19 cellular contexts compared by ENCODE assay signal in genomic region chr1:182157187-182157586, GRCh38.
A peak's percentile ranks its signal among the peaks of the same experiment; 100 is the strongest.
DNase-seq lines count a peak whose midpoint lies in the region; ATAC-seq, FAIRE-seq and TF ChIP-seq lines count a peak whose summit lies in the region.
"Had no signal": no experiment of that assay in that cellular context is flagged by ENCODE, and none has a peak within 500 bp of the region (broad histone marks: within the 10 kb centered on the region; RNA-seq: fewer than 3 reads in every experiment).

No MANE protein-coding gene starts in this region.

- no peak for TF ChIP-seq EP300 in K562 (IDR thresholded peaks at IDR 0.05; ENCODE audit: low read length)

- intact Hi-C loops in K562 (cut with micrococcal nuclease), result no loop called here

- ATAC-seq in K562 (no peak), GM21619 (IDR thresholded peaks at IDR 0.05; ENCODE audit: unreplicated experiment) (no peak)
- ATAC-seq: A549; CD8-positive, alpha-beta T cell; GM12878 had no signal

- H3K9me1 ChIP-seq in K562 (ENCODE audit: control insufficient read depth, insufficient read depth, low read length), result no peaks in the 10 kb centered on the region

- no TSS peak for BruUV-seq in K562 (replicated peaks; lab: Mats Ljungman, UMichigan)

- CTCF ChIA-PET in K562 (lab: Yijun Ruan, JAX; ENCODE audit: low intra/inter-chr PET ratio), result no interaction called here

- TF ChIP-seq RAD21 in K562 (CRISPR knock-in tag; conservative IDR thresholded peaks at IDR 0.05 in 1 of 2, IDR thresholded peaks at IDR 0.05 in 1 of 2), result no peak

- no peaks in the 10 kb centered on the region for H3K27me3 ChIP-seq in K562 (ENCODE audit: control insufficient read depth in 2 of 2, insufficient read depth in 2 of 2, low read length in 2 of 2)
- H3K27me3 ChIP-seq in effector memory CD4-positive, alpha-beta T cell (replicated peaks; ENCODE audit: control insufficient read depth, insufficient read depth, low read length, poor library complexity, severe bottlenecking), result no peaks in the 10 kb centered on the region
- H3K27me3 ChIP-seq: BLaER1 treated with 17β-estradiol and CSF1 and Interleukin-3, amounts not matched to agents 10 nM and 100 nM had no signal

- no peak for TF ChIP-seq CTCF in K562 (IDR thresholded peaks at IDR 0.05 in 2 of 3, conservative IDR thresholded peaks at IDR 0.05 in 1 of 3; ENCODE audit: insufficient read depth in 2 of 3, low read depth in 1 of 3, low read length in 3 of 3)

- 0 out of 2 replicates have a peak, but pooled peaks cover 4% of the 10 kb centered on the region for H3K9me3 ChIP-seq in K562 (replicated peaks; ENCODE audit: control insufficient read depth, insufficient read depth, low read depth, low read length)
- H3K9me3 ChIP-seq in effector memory CD4-positive, alpha-beta T cell (ENCODE audit: control insufficient read depth, low read length), result no peaks in the 10 kb centered on the region

- no peaks in the 10 kb centered on the region for H4K20me1 ChIP-seq in K562 (replicated peaks; ENCODE audit: control insufficient read depth, insufficient read depth, low read length)
- H4K20me1 ChIP-seq: BLaER1 treated with 17β-estradiol and CSF1 and Interleukin-3, amounts not matched to agents 10 nM and 100 nM had no signal

- TF ChIP-seq POLR2A in K562 (conservative IDR thresholded peaks at IDR 0.05), result no peak

- no peak overlapping the region for H3K9ac ChIP-seq in K562 (ENCODE audit: insufficient read depth in 1 of 2, low read depth in 2 of 2, low read length in 2 of 2)
- H3K9ac ChIP-seq: BLaER1 treated with 17β-estradiol and CSF1 and Interleukin-3, amounts not matched to agents 10 nM and 100 nM had no signal

- no peak overlapping the region for H3K4me2 ChIP-seq in K562 (ENCODE audit: insufficient read depth, low read length)
- H3K4me2 ChIP-seq: A549; BLaER1 treated with 17β-estradiol and CSF1 and Interleukin-3, amounts not matched to agents 10 nM and 100 nM had no signal

- 23% methylated on average over 2 of the region's 2 CpGs for WGBS in K562 (ENCODE audit: insufficient coverage, low coverage, missing lambda C conversion rate)

- FAIRE-seq in G401.6 (lab: Jason Lieb, UNC), result peak; percentile 40
- FAIRE-seq in K562 (lab: Jason Lieb, UNC), result no peak
- FAIRE-seq: A549, GM12878, GM12892, GM18507 had no signal

- no peak overlapping the region for H2AFZ ChIP-seq in K562 (ENCODE audit: low read depth, low read length)

- DNase-seq in K562 (ENCODE audit: extremely low read depth in 1 of 4, low spot score in 3 of 4) (no peak), anterior cingulate cortex (lab: John Stamatoyannopoulos, UW) (no peak)
- DNase-seq in effector memory CD4-positive, alpha-beta T cell, result no peak
- DNase-seq: 8988T; AML-193; Caco-2; Calu3; CD4-positive, alpha-beta T cell; CD8-positive, alpha-beta T cell; DMS79 treated with DMSO at 0.1 percent for 48 hours; GDM1 had no signal

- no peak overlapping the region for H3K4me3 ChIP-seq in K562
- H3K4me3 ChIP-seq in effector memory CD4-positive, alpha-beta T cell (ENCODE audit: insufficient read depth, low read depth, low read length, poor library complexity, severe bottlenecking), result no peak overlapping the region
- H3K4me3 ChIP-seq: A549; BLaER1 treated with 17β-estradiol and CSF1 and Interleukin-3, amounts not matched to agents 10 nM and 100 nM; GM12878 had no signal

- no peaks in the 10 kb centered on the region for H3K79me2 ChIP-seq in K562 (ENCODE audit: control insufficient read depth, insufficient read depth, low read length)

- H3K36me3 ChIP-seq in K562 (ENCODE audit: control insufficient read depth, insufficient read depth, low read length), result no peaks in the 10 kb centered on the region
- H3K36me3 ChIP-seq in effector memory CD4-positive, alpha-beta T cell (ENCODE audit: control insufficient read depth, insufficient read depth, low read length), result no peaks in the 10 kb centered on the region
- H3K36me3 ChIP-seq: BLaER1 treated with 17β-estradiol and CSF1 and Interleukin-3, amounts not matched to agents 10 nM and 100 nM had no signal

- H3K4me1 ChIP-seq in K562 (replicated peaks in 1 of 2; ENCODE audit: control insufficient read depth in 2 of 2, insufficient read depth in 2 of 2, low read length in 2 of 2), result no peaks in the 10 kb centered on the region
- no peaks in the 10 kb centered on the region for H3K4me1 ChIP-seq in effector memory CD4-positive, alpha-beta T cell (ENCODE audit: control insufficient read depth, insufficient read depth, low read length, poor library complexity, severe bottlenecking)
- H3K4me1 ChIP-seq: A549, Caco-2 had no signal

- no peak overlapping the region for H3K27ac ChIP-seq in K562 (ENCODE audit: extremely low read depth, low read depth, low read length)
- no peak overlapping the region for H3K27ac ChIP-seq in effector memory CD4-positive, alpha-beta T cell (ENCODE audit: insufficient read depth, low read length, poor library complexity, severe bottlenecking)
- H3K27ac ChIP-seq: A549; BLaER1 treated with 17β-estradiol and CSF1 and Interleukin-3, amounts not matched to agents 10 nM and 100 nM; C4-2B had no signal

- POLR2A ChIA-PET in K562 (lab: Yijun Ruan, JAX), result interaction anchor here (0.7 to 1.1 kb wide), 3 partner anchors 12 to 259 kb away, joined by 3 read pairs; no protein-coding TSS in a partner anchor

- in situ Hi-C loops in K562 (cut with MboI), result no loop called here

TF ChIP-seq in K562, 482 proteins besides CTCF, POLR2A, EP300 and RAD21:
- no peak for TF ChIP-seq RFX7 (CRISPR knock-in tag; IDR thresholded peaks at IDR 0.05)
- TF ChIP-seq RBM25 (IDR thresholded peaks at IDR 0.05; ENCODE audit: low read depth, low read length, severe bottlenecking), result no peak
- TF ChIP-seq CEBPB (tag; IDR thresholded peaks at IDR 0.05), result peak; percentile 61
- no peak for TF ChIP-seq CEBPG (CRISPR knock-in tag; IDR thresholded peaks at IDR 0.05)
- peak; percentile 35 to 57; a peak in 3 of 4 replicates for TF ChIP-seq CEBPG (tag; conservative IDR thresholded peaks at IDR 0.05 in 1 of 2, IDR thresholded peaks at IDR 0.05 in 1 of 2)
- no peak for TF ChIP-seq ZNF146 (CRISPR knock-in tag; IDR thresholded peaks at IDR 0.05; ENCODE audit: unreplicated experiment)
